In the genomic region with DNA sequence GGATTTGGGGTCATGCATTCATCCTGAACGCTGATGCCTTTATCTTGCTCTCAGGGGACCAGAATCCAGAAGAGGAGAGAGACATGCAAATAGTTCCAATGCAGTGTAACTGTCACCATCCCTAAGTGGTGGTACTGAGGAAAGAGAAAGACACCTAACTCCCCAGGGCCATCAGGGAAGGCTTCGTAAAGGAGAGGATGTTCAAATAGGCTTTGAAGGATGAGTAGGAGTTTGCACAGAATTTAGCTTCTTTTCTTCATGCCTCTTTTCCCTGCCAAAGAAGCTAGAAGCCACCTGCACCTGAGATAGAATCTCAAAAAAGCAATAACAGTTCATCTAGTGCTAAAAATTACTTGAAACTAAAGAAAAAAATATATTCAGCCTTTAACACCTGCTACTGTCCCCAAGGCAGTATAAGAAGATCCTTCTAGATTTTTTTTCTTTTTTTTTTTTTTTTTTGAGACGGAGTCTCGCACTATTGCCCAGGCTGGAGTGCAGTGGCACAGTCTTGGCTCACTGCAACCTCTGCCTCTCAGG, we compare ENCODE assay signal across 27 cellular contexts. TPM values are rescaled to one million over a fixed set of nuclear protein-coding genes. Genes with fewer than 3 reads are reported as not detected.
DNase-seq lines count a peak whose midpoint lies in the region; ATAC-seq and TF ChIP-seq lines count a peak whose summit lies in the region.
"Had no signal": no experiment of that assay in that cellular context is flagged by ENCODE, and none has a peak within 500 bp of the region (broad histone marks: within the 10 kb centered on the region; RNA-seq: fewer than 3 reads in every experiment).

No MANE protein-coding gene starts in this region.

- intact Hi-C loops in colonic mucosa (cut with DNase I): no loop called here

- H4K20me1 ChIP-seq in BLaER1: no peaks in the 10 kb centered on the region
- no peaks in the 10 kb centered on the region for H4K20me1 ChIP-seq in DND-41 (ENCODE audit: insufficient read depth, low read length)

- H3K79me2 ChIP-seq in DND-41 (ENCODE audit: insufficient read depth, low read length): peaks cover 76% of the 10 kb centered on the region

- 0 out of 2 replicates have a peak overlapping the region, but pooled peaks have one; percentile 77 for H3K27ac ChIP-seq in BLaER1
- H3K27ac ChIP-seq in DND-41 (ENCODE audit: low read length): peak overlapping the region; percentile 99
- peak overlapping the region; percentile 73 for H3K27ac ChIP-seq in colonic mucosa
- H3K27ac ChIP-seq: gastroesophageal sphincter, GM23248 had no signal

- H3K4me1 ChIP-seq in BLaER1: peaks cover 100% of the 10 kb centered on the region
- peaks cover 100% of the 10 kb centered on the region for H3K4me1 ChIP-seq in DND-41 (ENCODE audit: insufficient read depth, low read length)
- H3K4me1 ChIP-seq in colonic mucosa: peaks cover 5% of the 10 kb centered on the region

- H3K4me1 Mint-ChIP-seq in progenitor cell of endocrine pancreas (ENCODE audit: low read depth): peaks cover 68% of the 10 kb centered on the region

- TF ChIP-seq CTCF in DND-41 (IDR thresholded peaks at IDR 0.05; ENCODE audit: borderline replicate concordance, extremely low read depth, low read length, poor library complexity, severe bottlenecking): no peak
- no peak for TF ChIP-seq CTCF in colonic mucosa (IDR thresholded peaks at IDR 0.05)
- no peak for TF ChIP-seq CTCF in progenitor cell of endocrine pancreas (IDR thresholded peaks at IDR 0.05; ENCODE audit: unreplicated experiment)

- H3K4me3 ChIP-seq in BLaER1 (no peak overlapping the region), DND-41 (ENCODE audit: low read depth in 1 of 2, low read length in 2 of 2) (peak overlapping the region in 1 of 2 experiments; percentile 39; a peak in 2 of 4 replicates), colonic mucosa (no peak overlapping the region)
- H3K4me3 ChIP-seq: gastroesophageal sphincter, GM12878, GM23248, skin epidermis had no signal

- H3K27me3 Mint-ChIP-seq in progenitor cell of endocrine pancreas: no peaks in the 10 kb centered on the region
- H3K27me3 Mint-ChIP-seq: activated B cell treated with CpG ODN at 0.5 μM for 24 hours; stimulated activated naive CD8-positive, alpha-beta T cell treated with anti-CD3 and anti-CD28 coated beads, Interleukin-15, Interleukin-2, amounts not matched to agents 100 ng/mL and 50 ng/mL, for 24 hours had no signal

- no peaks in the 10 kb centered on the region for H3K27me3 ChIP-seq in BLaER1
- no peaks in the 10 kb centered on the region for H3K27me3 ChIP-seq in DND-41 (ENCODE audit: insufficient read depth, low read length, poor library complexity)
- H3K27me3 ChIP-seq in colonic mucosa: no peaks in the 10 kb centered on the region
- H3K27me3 ChIP-seq: gastroesophageal sphincter had no signal

- peak; percentile 6; the same call in 1 of the 3 replicates for ATAC-seq in DND-41 (ENCODE audit: insufficient read depth, low read depth)
- ATAC-seq: activated naive CD4-positive, alpha-beta T cell treated with anti-CD3 and anti-CD28 coated beads, Interleukin-2, amount 50 U/mL, for 72 hours; gastroesophageal sphincter; GM12878 had no signal

- no peak for DNase-seq in DND-41
- no peak for DNase-seq in colonic mucosa
- no peak for DNase-seq in progenitor cell of endocrine pancreas (ENCODE audit: low spot score, unreplicated experiment)
- DNase-seq in NCI-H2029 treated with DMSO at 0.1 percent for 48 hours (lab: John Stamatoyannopoulos, UW): no peak
- DNase-seq in globus pallidus (ENCODE audit: low spot score): no peak
- no peak for DNase-seq in hepatic stellate cell (ENCODE audit: low spot score)
- DNase-seq: activated B cell treated with CpG ODN at 0.5 μM for 24 hours; activated CD4-positive, alpha-beta T cell treated with anti-CD3 and anti-CD28 coated beads, Interleukin-2, amount 50 U/mL, for 4 hours; activated CD8-positive, alpha-beta memory T cell treated with anti-CD3 and anti-CD28 coated beads, Interleukin-2, amount 50 U/mL, for 48 hours; central memory CD4-positive, alpha-beta T cell; dermis blood vessel endothelial cell; EL; GM23248; HFFc6; hypothalamus; NCI-H510A treated with DMSO at 0.1 percent for 48 hours; NK-92 treated with Interleukin-12 subunit alpha and Interleukin-12 subunit beta, amount 100 ng/mL, for 24 hours; nucleus accumbens; SHP77; T1000; trophoblast cell had no signal

- H3K9me3 Mint-ChIP-seq in progenitor cell of endocrine pancreas (ENCODE audit: low read depth): no peaks in the 10 kb centered on the region
- H3K9me3 Mint-ChIP-seq: activated B cell treated with CpG ODN at 0.5 μM for 24 hours; activated naive CD4-positive, alpha-beta T cell treated with anti-CD3 and anti-CD28 coated beads, Interleukin-2, amount 50 U/mL, for 72 hours; HFFc6; stimulated activated naive CD8-positive, alpha-beta T cell treated with anti-CD3 and anti-CD28 coated beads, Interleukin-15, Interleukin-2, amounts not matched to agents 100 ng/mL and 50 ng/mL, for 24 hours had no signal

- no peak overlapping the region for H3K4me3 Mint-ChIP-seq in progenitor cell of endocrine pancreas (ENCODE audit: low read depth)
- H3K4me3 Mint-ChIP-seq: activated B cell treated with CpG ODN at 0.5 μM for 24 hours; HFFc6; stimulated activated naive CD8-positive, alpha-beta T cell treated with anti-CD3 and anti-CD28 coated beads, Interleukin-15, Interleukin-2, amounts not matched to agents 100 ng/mL and 50 ng/mL, for 24 hours had no signal

- H3K36me3 Mint-ChIP-seq in progenitor cell of endocrine pancreas (ENCODE audit: insufficient read depth): no peaks in the 10 kb centered on the region

- no peak overlapping the region for H2AFZ ChIP-seq in DND-41 (ENCODE audit: low read depth, low read length)
- H2AFZ ChIP-seq: GM23248 had no signal

- H3K27ac Mint-ChIP-seq in progenitor cell of endocrine pancreas: peak overlapping the region; percentile 99
- H3K27ac Mint-ChIP-seq: activated B cell treated with CpG ODN at 0.5 μM for 24 hours; activated naive CD4-positive, alpha-beta T cell treated with anti-CD3 and anti-CD28 coated beads, Interleukin-2, amount 50 U/mL, for 72 hours; HFFc6; stimulated activated naive CD8-positive, alpha-beta T cell treated with anti-CD3 and anti-CD28 coated beads, Interleukin-15, Interleukin-2, amounts not matched to agents 100 ng/mL and 50 ng/mL, for 24 hours had no signal

- no peaks in the 10 kb centered on the region for H3K9me3 ChIP-seq in BLaER1
- no peaks in the 10 kb centered on the region for H3K9me3 ChIP-seq in DND-41 (ENCODE audit: insufficient read depth, low read length, severe bottlenecking)
- no peaks in the 10 kb centered on the region for H3K9me3 ChIP-seq in colonic mucosa
- H3K9me3 ChIP-seq: gastroesophageal sphincter had no signal

- peak overlapping the region; percentile 94 for H3K4me2 ChIP-seq in BLaER1
- H3K4me2 ChIP-seq in DND-41 (ENCODE audit: insufficient read depth, low read length): peak overlapping the region; percentile 38

- no peak overlapping the region for H3K9ac ChIP-seq in BLaER1
- H3K9ac ChIP-seq in DND-41 (ENCODE audit: low read depth, low read length): peak overlapping the region; percentile 65
- no peak overlapping the region for H3K9ac ChIP-seq in colonic mucosa (ENCODE audit: low read depth in 2 of 2, low read length in 2 of 2)
- H3K9ac ChIP-seq: GM23248 had no signal

- H3K36me3 ChIP-seq in BLaER1: no peaks in the 10 kb centered on the region
- H3K36me3 ChIP-seq in DND-41 (ENCODE audit: insufficient read depth, low read length): no peaks in the 10 kb centered on the region; the same call in 1 of the 2 replicates
- H3K36me3 ChIP-seq in colonic mucosa: no peaks in the 10 kb centered on the region
- H3K36me3 ChIP-seq: gastroesophageal sphincter had no signal

RNA-seq across cellular contexts. Expression of a gene that starts 16.7 kb away (rescaled TPM):
- total RNA-seq in colonic mucosa (100 to 1,000 TPM; 210 to 251 TPM), progenitor cell of endocrine pancreas (126 and 130 TPM in 2 replicates)

RNA-seq across cellular contexts. Expression of a gene that starts 44.6 kb away (rescaled TPM):
- total RNA-seq in colonic mucosa (10 to 100 TPM; 21.2 to 24.9 TPM), progenitor cell of endocrine pancreas (39.9 and 40.4 TPM in 2 replicates)
